In genomic region chr11:450809-451451, GRCh38 we compare ENCODE assay signal across 1 cellular context.
TF ChIP-seq lines count a peak whose summit lies in the region.

No MANE protein-coding gene starts in this region.

TF ChIP-seq in neural cell, 6 proteins besides CTCF, POLR2A, EP300 and RAD21 (continued from another document):
- no peak for TF ChIP-seq REST (IDR thresholded peaks at IDR 0.05; ENCODE audit: borderline replicate concordance)
